Comparison of ENCODE assay signal across 20 cellular contexts in the genomic region with DNA sequence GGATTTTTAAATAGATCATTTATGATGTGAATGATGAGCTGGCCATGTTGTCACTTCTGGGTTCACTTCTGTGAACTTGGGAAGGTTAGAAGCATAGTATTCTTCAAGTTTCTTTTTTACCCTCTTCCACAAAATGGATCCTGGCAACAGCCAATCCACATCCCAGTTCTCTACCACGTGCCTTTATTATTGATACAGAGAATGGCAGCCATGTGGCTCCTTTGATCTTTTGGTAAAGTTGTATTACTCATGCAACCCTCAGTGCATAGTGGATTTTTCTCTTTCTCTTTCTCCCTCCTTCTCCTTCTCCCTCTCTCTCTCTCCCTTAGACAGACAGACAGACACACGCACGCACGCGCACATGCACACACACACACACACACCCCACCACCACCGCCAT. TPM values are rescaled to one million over a fixed set of nuclear protein-coding genes. Genes with fewer than 3 reads are reported as not detected.
DNase-seq lines count a peak whose midpoint lies in the region; ATAC-seq, FAIRE-seq and TF ChIP-seq lines count a peak whose summit lies in the region.
"Had no signal": no experiment of that assay in that cellular context is flagged by ENCODE, and none has a peak within 500 bp of the region (broad histone marks: within the 10 kb centered on the region; RNA-seq: fewer than 3 reads in every experiment).

No MANE protein-coding gene starts in this region.

- H4K20me1 ChIP-seq in neural progenitor cell (ENCODE audit: low read depth): no peaks in the 10 kb centered on the region
- H4K20me1 ChIP-seq: BLaER1 had no signal

- no peaks in the 10 kb centered on the region for H3K9me3 Mint-ChIP-seq in activated CD8-positive, alpha-beta T cell treated with anti-CD3 and anti-CD28 coated beads for 36 hours
- no peaks in the 10 kb centered on the region for H3K9me3 Mint-ChIP-seq in activated CD8-positive, alpha-beta T cell treated with anti-CD3 and anti-CD28 coated beads, Interleukin-2, amount 10 ng/mL, durations not matched to agents 7 days and 5 days (ENCODE audit: insufficient read depth)
- H3K9me3 Mint-ChIP-seq in activated naive CD4-positive, alpha-beta T cell treated with anti-CD3 and anti-CD28 coated beads, Interleukin-2, amount 50 U/mL, for 72 hours: no peaks in the 10 kb centered on the region
- no peaks in the 10 kb centered on the region for H3K9me3 Mint-ChIP-seq in activated naive CD4-positive, alpha-beta T cell treated with anti-CD3 and anti-CD28 coated beads, Interleukin-2, amount 10 ng/mL, durations not matched to agents 7 days and 5 days
- H3K9me3 Mint-ChIP-seq in neural progenitor cell: peaks cover 6% of the 10 kb centered on the region
- H3K9me3 Mint-ChIP-seq: CD8-positive, alpha-beta T cell; HFFc6 had no signal

- TF ChIP-seq CTCF in activated CD8-positive, alpha-beta T cell treated with anti-CD3 and anti-CD28 coated beads for 36 hours (IDR thresholded peaks at IDR 0.05): no peak
- no peak for TF ChIP-seq CTCF in neural progenitor cell (IDR thresholded peaks at IDR 0.05)

- no peaks in the 10 kb centered on the region for H3K4me1 Mint-ChIP-seq in activated CD8-positive, alpha-beta T cell treated with anti-CD3 and anti-CD28 coated beads for 36 hours (ENCODE audit: low read depth)
- no peaks in the 10 kb centered on the region for H3K4me1 Mint-ChIP-seq in activated CD8-positive, alpha-beta T cell treated with anti-CD3 and anti-CD28 coated beads, Interleukin-2, amount 10 ng/mL, durations not matched to agents 7 days and 5 days (ENCODE audit: low read depth)
- H3K4me1 Mint-ChIP-seq in activated naive CD4-positive, alpha-beta T cell treated with anti-CD3 and anti-CD28 coated beads, Interleukin-2, amount 10 ng/mL, durations not matched to agents 7 days and 5 days: no peaks in the 10 kb centered on the region
- peaks cover 7% of the 10 kb centered on the region for H3K4me1 Mint-ChIP-seq in neural progenitor cell

- no peak for DNase-seq in activated CD8-positive, alpha-beta T cell treated with anti-CD3 and anti-CD28 coated beads for 36 hours
- DNase-seq in activated CD8-positive, alpha-beta T cell treated with anti-CD3 and anti-CD28 coated beads, Interleukin-2, amount 10 ng/mL, durations not matched to agents 7 days and 5 days: no peak
- no peak for DNase-seq in activated naive CD4-positive, alpha-beta T cell treated with anti-CD3 and anti-CD28 coated beads, Interleukin-2, amount 50 U/mL, for 72 hours (ENCODE audit: low spot score in 2 of 2)
- no peak for DNase-seq in activated naive CD4-positive, alpha-beta T cell treated with anti-CD3 and anti-CD28 coated beads, Interleukin-2, amount 10 ng/mL, durations not matched to agents 7 days and 5 days
- no peak for DNase-seq in neural progenitor cell (ENCODE audit: low spot score)
- no peak for DNase-seq in GM12892 (ENCODE audit: insufficient read length)
- no peak for DNase-seq in activated CD8-positive, alpha-beta memory T cell treated with anti-CD3 and anti-CD28 coated beads, Interleukin-2, amount 50 U/mL, for 48 hours
- DNase-seq: 8988T; Calu3; CD8-positive, alpha-beta T cell; DMS79 treated with DMSO at 0.1 percent for 48 hours; GF-D8; GOT3; H7; HFFc6 had no signal

- no peaks in the 10 kb centered on the region for H3K27me3 Mint-ChIP-seq in activated CD8-positive, alpha-beta T cell treated with anti-CD3 and anti-CD28 coated beads for 36 hours
- H3K27me3 Mint-ChIP-seq in activated CD8-positive, alpha-beta T cell treated with anti-CD3 and anti-CD28 coated beads, Interleukin-2, amount 10 ng/mL, durations not matched to agents 7 days and 5 days (ENCODE audit: low read depth): peaks cover 2% of the 10 kb centered on the region
- no peaks in the 10 kb centered on the region for H3K27me3 Mint-ChIP-seq in activated naive CD4-positive, alpha-beta T cell treated with anti-CD3 and anti-CD28 coated beads, Interleukin-2, amount 10 ng/mL, durations not matched to agents 7 days and 5 days
- peaks cover 3% of the 10 kb centered on the region for H3K27me3 Mint-ChIP-seq in neural progenitor cell (ENCODE audit: insufficient read depth, low read depth)

- H3K36me3 ChIP-seq in neural progenitor cell: no peaks in the 10 kb centered on the region
- H3K36me3 ChIP-seq: BLaER1 had no signal

- no peak overlapping the region for H3K4me3 ChIP-seq in neural progenitor cell
- H3K4me3 ChIP-seq: BLaER1 had no signal

- H3K27me3 ChIP-seq in neural progenitor cell: no peaks in the 10 kb centered on the region
- H3K27me3 ChIP-seq: BLaER1 had no signal

- H3K27ac ChIP-seq in neural progenitor cell: no peak overlapping the region
- H3K27ac ChIP-seq: BLaER1 had no signal

- no peaks in the 10 kb centered on the region for H3K9me3 ChIP-seq in neural progenitor cell (ENCODE audit: low read depth)
- H3K9me3 ChIP-seq: BLaER1 had no signal

- CTCF ChIA-PET in activated CD8-positive, alpha-beta T cell treated with anti-CD3 and anti-CD28 coated beads for 36 hours (lab: Charles Lee): no interaction called here
- CTCF ChIA-PET in activated CD8-positive, alpha-beta T cell treated with anti-CD3 and anti-CD28 coated beads, Interleukin-2, amount 10 ng/mL, durations not matched to agents 7 days and 5 days (lab: Charles Lee): no interaction called here
- CTCF ChIA-PET in activated naive CD4-positive, alpha-beta T cell treated with anti-CD3 and anti-CD28 coated beads, Interleukin-2, amount 10 ng/mL, durations not matched to agents 7 days and 5 days (lab: Charles Lee): no interaction called here

- H3K79me2 ChIP-seq in neural progenitor cell (ENCODE audit: low read depth): no peaks in the 10 kb centered on the region

- H3K4me3 Mint-ChIP-seq in activated CD8-positive, alpha-beta T cell treated with anti-CD3 and anti-CD28 coated beads for 36 hours: no peak overlapping the region
- H3K4me3 Mint-ChIP-seq in activated CD8-positive, alpha-beta T cell treated with anti-CD3 and anti-CD28 coated beads, Interleukin-2, amount 10 ng/mL, durations not matched to agents 7 days and 5 days: no peak overlapping the region
- H3K4me3 Mint-ChIP-seq in activated naive CD4-positive, alpha-beta T cell treated with anti-CD3 and anti-CD28 coated beads, Interleukin-2, amount 10 ng/mL, durations not matched to agents 7 days and 5 days: no peak overlapping the region
- no peak overlapping the region for H3K4me3 Mint-ChIP-seq in neural progenitor cell
- H3K4me3 Mint-ChIP-seq: CD14-positive monocyte; CD8-positive, alpha-beta T cell; HFFc6 had no signal

- intact Hi-C loops in activated CD8-positive, alpha-beta T cell treated with anti-CD3 and anti-CD28 coated beads for 36 hours (cut with micrococcal nuclease): no loop called here

- POLR2A ChIA-PET in activated CD8-positive, alpha-beta T cell treated with anti-CD3 and anti-CD28 coated beads for 36 hours (lab: Charles Lee): no interaction called here
- POLR2A ChIA-PET in activated CD8-positive, alpha-beta T cell treated with anti-CD3 and anti-CD28 coated beads, Interleukin-2, amount 10 ng/mL, durations not matched to agents 7 days and 5 days (lab: Charles Lee): no interaction called here

- H2AFZ ChIP-seq in neural progenitor cell (replicated peaks): no peak overlapping the region

- H3K27ac Mint-ChIP-seq in activated CD8-positive, alpha-beta T cell treated with anti-CD3 and anti-CD28 coated beads for 36 hours: no peak overlapping the region
- no peak overlapping the region for H3K27ac Mint-ChIP-seq in activated CD8-positive, alpha-beta T cell treated with anti-CD3 and anti-CD28 coated beads, Interleukin-2, amount 10 ng/mL, durations not matched to agents 7 days and 5 days
- no peak overlapping the region for H3K27ac Mint-ChIP-seq in activated naive CD4-positive, alpha-beta T cell treated with anti-CD3 and anti-CD28 coated beads, Interleukin-2, amount 50 U/mL, for 72 hours
- H3K27ac Mint-ChIP-seq in activated naive CD4-positive, alpha-beta T cell treated with anti-CD3 and anti-CD28 coated beads, Interleukin-2, amount 10 ng/mL, durations not matched to agents 7 days and 5 days: no peak overlapping the region
- H3K27ac Mint-ChIP-seq in neural progenitor cell: peak overlapping the region; percentile 9
- H3K27ac Mint-ChIP-seq: CD14-positive monocyte; CD8-positive, alpha-beta T cell; HFFc6 had no signal

- no peak overlapping the region for H3K4me2 ChIP-seq in neural progenitor cell
- H3K4me2 ChIP-seq: BLaER1 had no signal

- no peak overlapping the region for H3K9ac ChIP-seq in neural progenitor cell
- H3K9ac ChIP-seq: BLaER1 had no signal

- TF ChIP-seq POLR2A in GM12892 (IDR thresholded peaks at IDR 0.05; ENCODE audit: low read depth, low read length): no peak

- peaks cover 7% of the 10 kb centered on the region for H3K4me1 ChIP-seq in neural progenitor cell
- H3K4me1 ChIP-seq: BLaER1 had no signal

- no peak for FAIRE-seq in GM12892 (lab: Jason Lieb, UNC)
- FAIRE-seq: HTR-8/SVneo had no signal

- peak; percentile 58 for ATAC-seq in activated CD8-positive, alpha-beta T cell treated with anti-CD3 and anti-CD28 coated beads for 36 hours
- ATAC-seq in activated CD8-positive, alpha-beta T cell treated with anti-CD3 and anti-CD28 coated beads, Interleukin-2, amount 10 ng/mL, durations not matched to agents 7 days and 5 days: no peak
- peak; percentile 66 to 97 for ATAC-seq in activated naive CD4-positive, alpha-beta T cell treated with anti-CD3 and anti-CD28 coated beads, Interleukin-2, amount 50 U/mL, for 72 hours
- ATAC-seq: CD8-positive, alpha-beta T cell; HCT116 had no signal

- H3K36me3 Mint-ChIP-seq in activated CD8-positive, alpha-beta T cell treated with anti-CD3 and anti-CD28 coated beads for 36 hours (ENCODE audit: low read depth): no peaks in the 10 kb centered on the region
- H3K36me3 Mint-ChIP-seq in activated CD8-positive, alpha-beta T cell treated with anti-CD3 and anti-CD28 coated beads, Interleukin-2, amount 10 ng/mL, durations not matched to agents 7 days and 5 days (ENCODE audit: low read depth): no peaks in the 10 kb centered on the region
- peaks cover 0 to 7% of the 10 kb centered on the region in 2 donors for H3K36me3 Mint-ChIP-seq in activated naive CD4-positive, alpha-beta T cell treated with anti-CD3 and anti-CD28 coated beads, Interleukin-2, amount 50 U/mL, for 72 hours
- no peaks in the 10 kb centered on the region for H3K36me3 Mint-ChIP-seq in activated naive CD4-positive, alpha-beta T cell treated with anti-CD3 and anti-CD28 coated beads, Interleukin-2, amount 10 ng/mL, durations not matched to agents 7 days and 5 days
- H3K36me3 Mint-ChIP-seq in neural progenitor cell: no peaks in the 10 kb centered on the region
- H3K36me3 Mint-ChIP-seq: CD14-positive monocyte; CD8-positive, alpha-beta T cell had no signal

- no peaks in the 10 kb centered on the region for H3F3A ChIP-seq in neural progenitor cell (ENCODE audit: low read depth)

RNA-seq across cellular contexts. Expression of gene SYNDIG1, which starts 50.0 kb away (rescaled TPM):
- total RNA-seq in activated CD8-positive, alpha-beta T cell treated with anti-CD3 and anti-CD28 coated beads for 36 hours: not detected
- total RNA-seq in activated CD8-positive, alpha-beta T cell treated with anti-CD3 and anti-CD28 coated beads, Interleukin-2, amount 10 ng/mL, durations not matched to agents 7 days and 5 days: not detected
- not detected for total RNA-seq in activated naive CD4-positive, alpha-beta T cell treated with anti-CD3 and anti-CD28 coated beads, Interleukin-2, amount 50 U/mL, for 72 hours
- 1.0 and 4.7 TPM in 2 replicates for total RNA-seq in neural progenitor cell (ENCODE audit: low replicate concordance)
- not detected for polyA plus RNA-seq in GM12892 (2012; ENCODE audit: missing spikeins)
- total RNA-seq: Calu3; CD8-positive, alpha-beta T cell had no signal
- polyA plus RNA-seq: AG04450, CD14-positive monocyte had no signal
